In the genomic region with DNA sequence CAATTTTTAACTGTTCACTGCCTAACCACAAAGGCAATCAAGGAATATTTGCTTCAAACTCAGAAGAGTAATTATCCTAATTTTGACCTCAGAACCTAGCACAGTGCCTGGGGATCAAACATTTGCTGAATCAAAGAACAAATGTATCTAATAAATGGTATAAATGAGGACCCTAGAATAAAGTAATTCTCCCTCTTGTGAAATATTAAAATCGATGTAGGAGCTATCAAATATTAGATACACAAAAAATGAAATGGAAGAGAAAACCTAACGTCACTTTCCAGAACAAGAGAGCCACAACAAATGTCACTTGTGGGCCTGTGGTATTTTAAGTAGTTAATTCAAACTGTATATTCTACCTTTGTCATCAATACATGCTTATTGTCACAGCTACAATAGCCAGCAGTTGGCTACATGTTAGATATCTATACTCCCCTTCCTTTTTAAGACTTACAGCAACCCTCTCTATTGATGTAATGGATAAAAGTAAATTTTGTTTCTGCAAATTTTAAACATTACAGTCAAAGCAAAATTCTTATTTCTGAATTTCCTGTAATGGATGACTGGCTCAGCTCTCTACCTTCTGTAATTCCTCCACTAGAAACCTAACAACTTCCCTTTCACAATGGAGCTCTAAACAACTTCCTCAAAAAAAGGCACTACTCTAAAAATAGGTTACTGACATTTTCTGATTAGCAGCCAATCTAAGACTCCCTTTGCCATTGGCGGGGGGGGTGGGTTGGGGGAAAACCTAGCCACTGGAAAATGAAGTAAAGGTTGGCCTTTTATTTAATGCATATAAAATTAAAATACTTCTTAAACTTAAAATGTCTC, we compare ENCODE assay signal across 12 cellular contexts. TPM values are rescaled to one million over a fixed set of nuclear protein-coding genes. Genes with fewer than 3 reads are reported as not detected.
DNase-seq lines count a peak whose midpoint lies in the region; ATAC-seq and TF ChIP-seq lines count a peak whose summit lies in the region.
"Had no signal": no experiment of that assay in that cellular context is flagged by ENCODE, and none has a peak within 500 bp of the region (broad histone marks: within the 10 kb centered on the region; RNA-seq: fewer than 3 reads in every experiment).

No MANE protein-coding gene starts in this region.

- peaks cover 100% of the 10 kb centered on the region for H4K20me1 ChIP-seq in hepatocyte (ENCODE audit: insufficient read depth, poor library complexity, severe bottlenecking)

- H3K27me3 ChIP-seq in transverse colon (no peaks in the 10 kb centered on the region), hepatocyte (no peaks in the 10 kb centered on the region)
- H3K27me3 ChIP-seq: suprapubic skin had no signal

- H3K4me1 Mint-ChIP-seq in activated CD4-positive, alpha-beta memory T cell treated with anti-CD3 and anti-CD28 coated beads for 36 hours (ENCODE audit: low read depth), result peaks cover 70% of the 10 kb centered on the region
- peaks cover 47% of the 10 kb centered on the region for H3K4me1 Mint-ChIP-seq in activated CD4-positive, alpha-beta memory T cell treated with anti-CD3 and anti-CD28 coated beads, Interleukin-2, amount 10 ng/mL, durations not matched to agents 7 days and 5 days

- H3K9me3 ChIP-seq in transverse colon (no peaks in the 10 kb centered on the region), hepatocyte (ENCODE audit: low read depth) (no peaks in the 10 kb centered on the region)
- H3K9me3 ChIP-seq: suprapubic skin had no signal

- H3K27ac Mint-ChIP-seq in activated CD4-positive, alpha-beta memory T cell treated with anti-CD3 and anti-CD28 coated beads for 36 hours, result peak overlapping the region; percentile 7
- H3K27ac Mint-ChIP-seq in activated CD4-positive, alpha-beta memory T cell treated with anti-CD3 and anti-CD28 coated beads, Interleukin-2, amount 10 ng/mL, durations not matched to agents 7 days and 5 days, result no peak overlapping the region

- peaks cover 100% of the 10 kb centered on the region for H3K79me2 ChIP-seq in hepatocyte

- in situ Hi-C loops in transverse colon (cut with MboI; ENCODE audit: low pct_ligation_motif_present in 1 of 4, low pct_unique_long_range_greater_than_20kb in 1 of 4, low sequenced_read_pairs in 3 of 4), result no loop called here

- intact Hi-C loops in activated CD4-positive, alpha-beta memory T cell treated with anti-CD3 and anti-CD28 coated beads for 36 hours (cut with micrococcal nuclease), result no loop called here
- intact Hi-C loops in transverse colon (cut with DNase I; ENCODE audit: low total_unique reads), result no loop called here

- H3K9me2 ChIP-seq in hepatocyte (replicated peaks; ENCODE audit: insufficient read depth), result no peaks in the 10 kb centered on the region

- H3K36me3 ChIP-seq in transverse colon (peaks cover 0 to 3% (median 0%) of the 10 kb centered on the region in 4 donors), hepatocyte (replicated peaks; ENCODE audit: insufficient read depth, low read depth) (no peaks in the 10 kb centered on the region)

- peaks cover 27% of the 10 kb centered on the region for H3K36me3 Mint-ChIP-seq in activated CD4-positive, alpha-beta memory T cell treated with anti-CD3 and anti-CD28 coated beads for 36 hours
- peaks cover 42% of the 10 kb centered on the region for H3K36me3 Mint-ChIP-seq in activated CD4-positive, alpha-beta memory T cell treated with anti-CD3 and anti-CD28 coated beads, Interleukin-2, amount 10 ng/mL, durations not matched to agents 7 days and 5 days (ENCODE audit: low read depth)

- no peaks in the 10 kb centered on the region for H3K27me3 Mint-ChIP-seq in activated CD4-positive, alpha-beta memory T cell treated with anti-CD3 and anti-CD28 coated beads for 36 hours
- no peaks in the 10 kb centered on the region for H3K27me3 Mint-ChIP-seq in activated CD4-positive, alpha-beta memory T cell treated with anti-CD3 and anti-CD28 coated beads, Interleukin-2, amount 10 ng/mL, durations not matched to agents 7 days and 5 days

- no peak for TF ChIP-seq POLR2A in transverse colon (IDR thresholded peaks at IDR 0.05)

- no peak for ATAC-seq in GM18873 (IDR thresholded peaks at IDR 0.05; ENCODE audit: low FRiP score, unreplicated experiment)

- H3K4me1 ChIP-seq in transverse colon (peaks cover 23 to 92% (median 50%) of the 10 kb centered on the region in 4 donors), hepatocyte (ENCODE audit: insufficient read depth) (peaks cover 12% of the 10 kb centered on the region)

- no peaks in the 10 kb centered on the region for H3K9me3 Mint-ChIP-seq in activated CD4-positive, alpha-beta memory T cell treated with anti-CD3 and anti-CD28 coated beads for 36 hours
- H3K9me3 Mint-ChIP-seq in activated CD4-positive, alpha-beta memory T cell treated with anti-CD3 and anti-CD28 coated beads, Interleukin-2, amount 10 ng/mL, durations not matched to agents 7 days and 5 days, result no peaks in the 10 kb centered on the region

- TF ChIP-seq CTCF in transverse colon (IDR thresholded peaks at IDR 0.05), result no peak
- no peak for TF ChIP-seq CTCF in hepatocyte (IDR thresholded peaks at IDR 0.05; ENCODE audit: poor library complexity)

- no peak overlapping the region for H3K4me3 Mint-ChIP-seq in activated CD4-positive, alpha-beta memory T cell treated with anti-CD3 and anti-CD28 coated beads for 36 hours
- H3K4me3 Mint-ChIP-seq in activated CD4-positive, alpha-beta memory T cell treated with anti-CD3 and anti-CD28 coated beads, Interleukin-2, amount 10 ng/mL, durations not matched to agents 7 days and 5 days, result no peak overlapping the region

- POLR2A ChIA-PET in activated CD4-positive, alpha-beta memory T cell treated with anti-CD3 and anti-CD28 coated beads for 36 hours (lab: Charles Lee), result interaction anchor here (1.9 kb wide), 1 partner anchor 17 kb away, joined by 8 read pairs; no protein-coding TSS in a partner anchor
- POLR2A ChIA-PET in activated CD4-positive, alpha-beta memory T cell treated with anti-CD3 and anti-CD28 coated beads, Interleukin-2, amount 10 ng/mL, durations not matched to agents 7 days and 5 days (lab: Charles Lee), result interaction anchor here (1.5 kb wide), 1 partner anchor 18 kb away, joined by 3 read pairs; no protein-coding TSS in a partner anchor

- no peak for TF ChIP-seq EP300 in transverse colon (IDR thresholded peaks at IDR 0.05; ENCODE audit: low read depth)

- no peak overlapping the region for H3K4me3 ChIP-seq in transverse colon
- H3K4me3 ChIP-seq in hepatocyte, result no peak overlapping the region
- H3K4me3 ChIP-seq: suprapubic skin had no signal

- WGBS in transverse colon (ENCODE audit: low coverage in 1 of 2), 2 donors, result 72 to 82% methylated on average over 3 of the region's 3 CpGs
- WGBS in hepatocyte (ENCODE audit: low lambda C conversion rate, missing lambda C conversion rate), result 96% methylated on average over 3 of the region's 3 CpGs

- H3K27ac ChIP-seq in transverse colon (peak overlapping the region in 3 of 4 donors; percentile 12 to 51 (median 44)), hepatocyte (no peak overlapping the region)
- H3K27ac ChIP-seq: suprapubic skin had no signal

- H3K4me2 ChIP-seq in hepatocyte, result no peak overlapping the region

- no peak for DNase-seq in activated CD4-positive, alpha-beta memory T cell treated with anti-CD3 and anti-CD28 coated beads for 36 hours
- no peak for DNase-seq in activated CD4-positive, alpha-beta memory T cell treated with anti-CD3 and anti-CD28 coated beads, Interleukin-2, amount 10 ng/mL, durations not matched to agents 7 days and 5 days
- DNase-seq in RPMI8226, result peak; percentile 59
- DNase-seq in germinal center (ENCODE audit: low spot score), result peak; percentile 82
- DNase-seq in transverse colon, result no peak
- no peak for DNase-seq in stimulated activated CD4-positive, alpha-beta T cell treated with anti-CD3 and anti-CD28 coated beads, Interleukin-15, amount 100 ng/mL, for 24 hours
- DNase-seq in hepatocyte (ENCODE audit: low spot score), result no peak
- DNase-seq: activated gamma-delta T cell treated with Interleukin-2 at 50 U/mL for 16 hours; left cardiac atrium; stimulated activated CD4-positive, alpha-beta T cell treated with anti-CD3 and anti-CD28 coated beads, Interleukin-12 subunit alpha, Interleukin-12 subunit beta, amount 100 ng/mL, for 4 hours had no signal

- CTCF ChIA-PET in activated CD4-positive, alpha-beta memory T cell treated with anti-CD3 and anti-CD28 coated beads for 36 hours (lab: Charles Lee), result no interaction called here
- CTCF ChIA-PET in activated CD4-positive, alpha-beta memory T cell treated with anti-CD3 and anti-CD28 coated beads, Interleukin-2, amount 10 ng/mL, durations not matched to agents 7 days and 5 days (lab: Charles Lee), result no interaction called here

- H2AFZ ChIP-seq in hepatocyte, result no peak overlapping the region

RNA-seq across cellular contexts. Expression of gene PUM1, which starts 37.6 kb away (rescaled TPM):
- 10 to 100 TPM; 77.8 to 80.5 TPM for total RNA-seq in activated CD4-positive, alpha-beta memory T cell treated with anti-CD3 and anti-CD28 coated beads for 36 hours
- 10 to 100 TPM; 86.8 to 87.4 TPM for total RNA-seq in activated CD4-positive, alpha-beta memory T cell treated with anti-CD3 and anti-CD28 coated beads, Interleukin-2, amount 10 ng/mL, durations not matched to agents 7 days and 5 days
- 100 to 1,000 TPM in 1 of 4 donors, 10 to 100 TPM in 3; 73.6 to 201 (median 78.5) TPM for total RNA-seq in transverse colon
- 97.4 and 98.9 TPM in 2 replicates for total RNA-seq in hepatocyte
- polyA plus RNA-seq in hepatocyte, result 63.2 and 68.6 TPM in 2 replicates

Comparison
In these comparisons a context has a peak if more than half of its experiments do, and no peak if none do; other contexts are left out.
1. DNase-seq: peak in RPMI8226 (single experiment) and germinal center (single experiment); none in activated CD4-positive, alpha-beta memory T cell treated with anti-CD3 and anti-CD28 coated beads for 36 hours (single experiment), activated CD4-positive, alpha-beta memory T cell treated with anti-CD3 and anti-CD28 coated beads, Interleukin-2, amount 10 ng/mL, durations not matched to agents 7 days and 5 days (single experiment), transverse colon (single experiment), stimulated activated CD4-positive, alpha-beta T cell treated with anti-CD3 and anti-CD28 coated beads, Interleukin-15, amount 100 ng/mL, for 24 hours (single experiment) and hepatocyte (single experiment).